Comparison of ENCODE assay signal across 7 cellular contexts in the genomic region with DNA sequence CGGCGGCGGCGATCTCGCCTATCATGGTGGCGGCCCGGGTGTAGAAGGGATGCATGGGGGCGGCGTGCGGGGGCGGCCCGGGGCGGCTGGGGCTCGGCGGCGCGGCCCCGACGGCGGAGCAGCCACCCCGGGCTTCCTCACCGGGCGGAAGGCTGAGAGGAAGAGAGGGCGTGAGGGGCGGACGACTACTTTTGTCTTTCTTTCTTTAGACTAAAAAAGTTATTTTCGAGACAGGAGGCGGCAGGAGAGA. TPM values are rescaled to one million over a fixed set of nuclear protein-coding genes. Genes with fewer than 3 reads are reported as not detected.
DNase-seq lines count a peak whose midpoint lies in the region; ATAC-seq and TF ChIP-seq lines count a peak whose summit lies in the region.

No MANE protein-coding gene starts in this region.

- H3K36me3 Mint-ChIP-seq in chondrocyte (ENCODE audit: low read depth): peaks cover 12% of the 10 kb centered on the region

- H3K4me1 ChIP-seq in KMS-11 (ENCODE audit: low read depth, poor library complexity, severe bottlenecking) (peaks cover 46% of the 10 kb centered on the region), mononuclear cell (ENCODE audit: insufficient read depth, low read length) (peaks cover 26% of the 10 kb centered on the region), aorta (ENCODE audit: control insufficient read depth in 1 of 2, insufficient read depth in 2 of 2, low read length in 2 of 2) (no peaks in the 10 kb centered on the region)

- H3K27ac Mint-ChIP-seq in chondrocyte (ENCODE audit: unreplicated experiment): peak overlapping the region; percentile 99

- DNase-seq in chondrocyte (ENCODE audit: low spot score): no peak
- no peak for DNase-seq in aorta
- DNase-seq in dermis blood vessel endothelial cell: no peak
- no peak for DNase-seq in NCI-H187 (lab: John Stamatoyannopoulos, UW)

- H3K36me3 ChIP-seq in KMS-11 (ENCODE audit: insufficient read depth): no peaks in the 10 kb centered on the region
- no peaks in the 10 kb centered on the region for H3K36me3 ChIP-seq in aorta (ENCODE audit: control insufficient read depth in 1 of 2, insufficient read depth in 2 of 2, low read length in 1 of 2)

- no peaks in the 10 kb centered on the region for H4K20me1 ChIP-seq in KMS-11 (ENCODE audit: insufficient read depth)

- ATAC-seq in GM21528 (IDR thresholded peaks at IDR 0.05; ENCODE audit: low FRiP score, unreplicated experiment): peak; percentile 15
- peak; percentile 30 for ATAC-seq in aorta (ENCODE audit: low FRiP score)

- H3K27me3 Mint-ChIP-seq in chondrocyte (ENCODE audit: low read depth): no peaks in the 10 kb centered on the region

- TF ChIP-seq CTCF in KMS-11 (conservative IDR thresholded peaks at IDR 0.05; ENCODE audit: low read depth, low read length): no peak
- no peak for TF ChIP-seq CTCF in chondrocyte (IDR thresholded peaks at IDR 0.05)

- intact Hi-C loops in aorta (cut with DNase I): loop anchor here (1.0 to 10.0 kb wide), 6 partner anchors 62 to 763 kb away; no protein-coding TSS in a partner anchor

- H3K4me2 ChIP-seq in KMS-11: peak overlapping the region; percentile 72; the same call in 1 of the 2 replicates

- H2AFZ ChIP-seq in KMS-11 (ENCODE audit: low read depth): peak overlapping the region; percentile 32

- WGBS in aorta, 2 donors: 1 to 2% methylated on average over 26 to 28 of the region's 28 CpGs

- peaks cover 41% of the 10 kb centered on the region for H3K79me2 ChIP-seq in KMS-11 (ENCODE audit: insufficient read depth, low read depth)

- H3K27me3 ChIP-seq in KMS-11 (ENCODE audit: insufficient read depth, low read depth) (no peaks in the 10 kb centered on the region), mononuclear cell (ENCODE audit: insufficient read depth, low read length) (no peaks in the 10 kb centered on the region), aorta (ENCODE audit: control insufficient read depth in 1 of 2, insufficient read depth in 2 of 2, low read length in 1 of 2) (no peaks in the 10 kb centered on the region)

- H3K4me3 Mint-ChIP-seq in chondrocyte (ENCODE audit: unreplicated experiment): peak overlapping the region; percentile 93

- no peaks in the 10 kb centered on the region for H3K9me3 Mint-ChIP-seq in chondrocyte (ENCODE audit: low read depth)

- H3K27ac ChIP-seq in KMS-11 (peak overlapping the region; percentile 69), aorta (ENCODE audit: low read depth in 1 of 2, low read length in 2 of 2) (peak overlapping the region; percentile 91 to 99)

- peak overlapping the region; percentile 74 for H3K9ac ChIP-seq in KMS-11

- H3K9me3 ChIP-seq in mononuclear cell (ENCODE audit: low read depth, low read length): no peaks in the 10 kb centered on the region
- H3K9me3 ChIP-seq in aorta (ENCODE audit: control insufficient read depth, low read length): no peaks in the 10 kb centered on the region

- no peak overlapping the region for H3K4me3 ChIP-seq in KMS-11 (IDR thresholded peaks at IDR 0.05; ENCODE audit: insufficient read depth, low read depth, low read length)
- H3K4me3 ChIP-seq in mononuclear cell (ENCODE audit: low read length): peak overlapping the region; percentile 96
- peak overlapping the region; percentile 98 for H3K4me3 ChIP-seq in aorta (ENCODE audit: low read length in 2 of 2)

- peaks cover 56% of the 10 kb centered on the region for H3K4me1 Mint-ChIP-seq in chondrocyte (ENCODE audit: low read depth)

RNA-seq across cellular contexts. Expression of gene BTG1, which starts 0.2 kb away (rescaled TPM):
- total RNA-seq in chondrocyte (28.3 to 56.8 TPM (median 53.6 TPM) in 3 replicates), mononuclear cell (539 TPM), aorta (10 to 100 TPM; 81.0 to 86.9 TPM), dermis blood vessel endothelial cell (32.3 and 40.9 TPM in 2 replicates)
- polyA plus RNA-seq in aorta: 10 to 100 TPM; 25.7 to 46.1 TPM
